In the genomic region with DNA sequence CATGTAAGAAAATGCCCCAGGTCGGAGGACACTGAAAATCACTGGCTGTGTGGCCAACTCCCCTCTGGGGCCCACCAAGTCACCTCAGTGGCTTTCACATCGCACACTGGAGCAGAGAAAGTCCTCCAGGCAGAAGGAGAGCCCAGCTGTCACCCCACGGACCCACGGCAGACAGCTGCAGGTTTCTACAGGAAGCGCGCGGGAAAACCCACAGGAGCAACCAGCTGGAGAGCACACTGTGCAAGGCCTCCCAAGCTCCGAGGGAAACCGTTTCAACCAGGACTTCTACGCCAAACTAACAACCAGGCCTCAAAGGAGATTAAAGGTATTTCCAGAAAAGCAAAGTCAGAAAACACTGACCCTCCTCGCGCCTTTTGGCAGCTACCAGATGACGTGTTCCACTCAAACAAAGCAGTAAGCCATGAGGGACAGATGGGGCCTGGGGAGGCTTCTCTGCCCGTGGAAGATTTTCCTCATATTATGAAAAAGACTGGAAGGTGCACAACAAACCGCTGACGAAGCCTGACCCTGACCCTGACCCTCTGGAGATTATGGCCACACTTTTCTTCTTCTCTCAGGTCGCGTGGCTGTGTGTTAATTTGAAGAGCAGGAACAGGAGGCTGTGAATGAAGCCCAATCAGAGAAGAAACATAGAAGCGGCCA, we compare ENCODE assay signal across 14 cellular contexts. TPM values are rescaled to one million over a fixed set of nuclear protein-coding genes. Genes with fewer than 3 reads are reported as not detected.
DNase-seq lines count a peak whose midpoint lies in the region; ATAC-seq and TF ChIP-seq lines count a peak whose summit lies in the region.
"Had no signal": no experiment of that assay in that cellular context is flagged by ENCODE, and none has a peak within 500 bp of the region (broad histone marks: within the 10 kb centered on the region; RNA-seq: fewer than 3 reads in every experiment).

No MANE protein-coding gene starts in this region.

- peaks cover 21% of the 10 kb centered on the region for H4K20me1 ChIP-seq in osteoblast (ENCODE audit: insufficient read depth, low read length)

- no peak overlapping the region for H3K27ac ChIP-seq in osteoblast (ENCODE audit: low read depth, low read length)

- H3K27me3 ChIP-seq in H7 (ENCODE audit: control insufficient read depth, insufficient read depth, low read length) = no peaks in the 10 kb centered on the region
- H3K27me3 ChIP-seq in osteoblast (ENCODE audit: insufficient read depth, low read length) = no peaks in the 10 kb centered on the region

- ATAC-seq in activated T-cell treated with anti-CD3 and anti-CD28 coated beads, Interleukin-2, amount 50 U/mL, for 72 hours (replicated peaks in 1 of 2) = no peak
- no peak for ATAC-seq in GM21529 (IDR thresholded peaks at IDR 0.05; ENCODE audit: unreplicated experiment)
- ATAC-seq: HCT116 had no signal

- no peaks in the 10 kb centered on the region for H3K4me1 Mint-ChIP-seq in activated T-cell treated with anti-CD3 and anti-CD28 coated beads, Interleukin-2, amount 50 U/mL, for 72 hours (ENCODE audit: low read depth)
- peaks cover 24% of the 10 kb centered on the region for H3K4me1 Mint-ChIP-seq in brain

- no peak overlapping the region for H2AFZ ChIP-seq in osteoblast (ENCODE audit: low read length)

- H3K4me3 Mint-ChIP-seq in activated T-cell treated with anti-CD3 and anti-CD28 coated beads, Interleukin-2, amount 50 U/mL, for 72 hours = no peak overlapping the region
- H3K4me3 Mint-ChIP-seq in brain = no peak overlapping the region
- H3K4me3 Mint-ChIP-seq: CD4-positive, alpha-beta memory T cell had no signal

- H3K9me3 Mint-ChIP-seq in activated T-cell treated with anti-CD3 and anti-CD28 coated beads, Interleukin-2, amount 50 U/mL, for 72 hours = no peaks in the 10 kb centered on the region
- H3K9me3 Mint-ChIP-seq in brain = no peaks in the 10 kb centered on the region
- H3K9me3 Mint-ChIP-seq: CD4-positive, alpha-beta memory T cell had no signal

- H3K4me2 ChIP-seq in osteoblast (ENCODE audit: insufficient read depth, low read length) = no peak overlapping the region

- no peaks in the 10 kb centered on the region for H3K4me1 ChIP-seq in osteoblast (ENCODE audit: insufficient read depth, low read length)

- H3K27ac Mint-ChIP-seq in activated T-cell treated with anti-CD3 and anti-CD28 coated beads, Interleukin-2, amount 50 U/mL, for 72 hours = peak overlapping the region; percentile 80
- peak overlapping the region in 3 of 5 experiments; percentile 2 to 37 (median 4) for H3K27ac Mint-ChIP-seq in brain

- no peaks in the 10 kb centered on the region for H3K9me3 ChIP-seq in osteoblast (ENCODE audit: low read depth, low read length)

- peaks cover 26% of the 10 kb centered on the region for H3K79me2 ChIP-seq in osteoblast (ENCODE audit: insufficient read depth, low read length)

- H3K36me3 ChIP-seq in H7 (replicated peaks; ENCODE audit: control insufficient read depth, insufficient read depth, low read length) (peaks cover 55% of the 10 kb centered on the region), osteoblast (ENCODE audit: insufficient read depth, low read length) (peaks cover 70% of the 10 kb centered on the region)

- no peak overlapping the region for H3K4me3 ChIP-seq in H7 (ENCODE audit: insufficient read depth, low read depth, low read length)
- H3K4me3 ChIP-seq in osteoblast (ENCODE audit: insufficient read depth, low read length) = no peak overlapping the region

- peaks cover 2 to 32% of the 10 kb centered on the region in 2 donors for H3K36me3 Mint-ChIP-seq in activated T-cell treated with anti-CD3 and anti-CD28 coated beads, Interleukin-2, amount 50 U/mL, for 72 hours (ENCODE audit: insufficient read depth in 2 of 2)
- H3K36me3 Mint-ChIP-seq in brain = peaks cover 53% of the 10 kb centered on the region

- DNase-seq in activated T-cell treated with anti-CD3 and anti-CD28 coated beads, Interleukin-2, amount 50 U/mL, for 72 hours = no peak
- DNase-seq in activated T-cell treated with anti-CD3 and anti-CD28 coated beads, Interleukin-2, amount 50 U/mL, for 1 hour = no peak
- DNase-seq in H7 (peak; percentile 19), osteoblast (ENCODE audit: insufficient read length, low spot score, missing footprints) (peak; percentile 19), mucosa of gallbladder (ENCODE audit: low spot score) (no peak)
- no peak for DNase-seq in activated CD4-positive, CD25-positive, alpha-beta regulatory T cell (lab: John Stamatoyannopoulos, UW)
- DNase-seq: AML-193; CD4-positive, alpha-beta memory T cell; NCI-H446; NCI-H774; Right ventricle myocardium superior had no signal

- TF ChIP-seq CTCF in brain (conservative IDR thresholded peaks at IDR 0.05) = no peak
- TF ChIP-seq CTCF in osteoblast (IDR thresholded peaks at IDR 0.05; ENCODE audit: extremely low read depth, low read depth, low read length) = no peak

- H3K27me3 Mint-ChIP-seq in activated T-cell treated with anti-CD3 and anti-CD28 coated beads, Interleukin-2, amount 50 U/mL, for 72 hours (ENCODE audit: low read depth) = no peaks in the 10 kb centered on the region
- peaks cover 4% of the 10 kb centered on the region for H3K27me3 Mint-ChIP-seq in brain
- H3K27me3 Mint-ChIP-seq: CD4-positive, alpha-beta memory T cell had no signal

RNA-seq across cellular contexts. Expression of a gene that starts 21.0 kb away (rescaled TPM):
- total RNA-seq in activated T-cell treated with anti-CD3 and anti-CD28 coated beads, Interleukin-2, amount 50 U/mL, for 72 hours = 10 to 100 TPM; 17.1 to 18.9 TPM
- total RNA-seq in H7 (2014; rRNA removed; shearing (Covaris generic)) = 12.9 and 15.3 TPM in 2 replicates
- polyA plus RNA-seq in brain (ENCODE audit: insufficient read depth, low read depth, low replicate concordance) = 9.9 TPM
- total RNA-seq in osteoblast (8.0 and 10.1 TPM in 2 replicates), mucosa of gallbladder (14.8 TPM)

RNA-seq across cellular contexts. Expression of a gene that starts 34.8 kb away (rescaled TPM):
- 10 to 100 TPM; 18.2 to 21.7 TPM for total RNA-seq in activated T-cell treated with anti-CD3 and anti-CD28 coated beads, Interleukin-2, amount 50 U/mL, for 72 hours
- 40.5 and 41.9 TPM in 2 replicates for total RNA-seq in H7 (2014; rRNA removed; shearing (Covaris generic))
- 27.8 TPM for polyA plus RNA-seq in brain (ENCODE audit: insufficient read depth, low read depth, low replicate concordance)
- total RNA-seq in osteoblast (65.1 and 66.2 TPM in 2 replicates), mucosa of gallbladder (37.5 TPM)

Comparison
In these comparisons a context has a peak if more than half of its experiments do, and no peak if none do; other contexts are left out.
1. DNase-seq: peak in H7 (single experiment) and osteoblast (single experiment); none in activated T-cell treated with anti-CD3 and anti-CD28 coated beads, Interleukin-2, amount 50 U/mL, for 72 hours (0 of 2), activated T-cell treated with anti-CD3 and anti-CD28 coated beads, Interleukin-2, amount 50 U/mL, for 1 hour (single experiment), mucosa of gallbladder (single experiment) and activated CD4-positive, CD25-positive, alpha-beta regulatory T cell (0 of 4).